In genomic region chr14:98906123-98906995, GRCh38 we compare ENCODE assay signal across 14 cellular contexts.
DNase-seq lines count a peak whose midpoint lies in the region; ATAC-seq and TF ChIP-seq lines count a peak whose summit lies in the region.
"Had no signal": no experiment of that assay in that cellular context is flagged by ENCODE, and none has a peak within 500 bp of the region (broad histone marks: within the 10 kb centered on the region; RNA-seq: fewer than 3 reads in every experiment).

No MANE protein-coding gene starts in this region.

- TF ChIP-seq EP300 in gastroesophageal sphincter (IDR thresholded peaks at IDR 0.05): no peak

- H3K27me3 ChIP-seq in H7 (ENCODE audit: control insufficient read depth, insufficient read depth, low read length) (no peaks in the 10 kb centered on the region), gastroesophageal sphincter (peaks cover 40% of the 10 kb centered on the region)
- no peaks in the 10 kb centered on the region for H3K27me3 ChIP-seq in CD8-positive, alpha-beta memory T cell (ENCODE audit: insufficient read depth, low read length, poor library complexity, severe bottlenecking)

- H3K27ac ChIP-seq in gastroesophageal sphincter (no peak overlapping the region), skin epidermis (peak overlapping the region in 16 of 21 experiments; percentile 1 to 73 (median 51))
- no peak overlapping the region for H3K27ac ChIP-seq in CD8-positive, alpha-beta memory T cell (ENCODE audit: low read depth, low read length)

- no peak for TF ChIP-seq POLR2A in gastroesophageal sphincter (IDR thresholded peaks at IDR 0.05)

- 19 to 36% methylated on average over 10 to 15 of the region's 17 CpGs for WGBS in gastroesophageal sphincter (ENCODE audit: low coverage in 1 of 2), 2 donors

- POLR2A ChIA-PET in T-cell (lab: Charles Lee): no interaction called here
- POLR2A ChIA-PET in CD8-positive, alpha-beta memory T cell (lab: Charles Lee): no interaction called here

- peaks cover 0 to 13% (median 0%) of the 10 kb centered on the region in 3 donors for H3K4me1 ChIP-seq in gastroesophageal sphincter
- H3K4me1 ChIP-seq in CD8-positive, alpha-beta memory T cell (ENCODE audit: insufficient read depth, low read length): no peaks in the 10 kb centered on the region

- no peak overlapping the region for H3K27ac Mint-ChIP-seq in T-cell
- H3K27ac Mint-ChIP-seq in CD8-positive, alpha-beta memory T cell: no peak overlapping the region
- H3K27ac Mint-ChIP-seq: activated CD4-positive, alpha-beta T cell treated with anti-CD3 and anti-CD28 coated beads, Interleukin-2, amount 10 ng/mL, durations not matched to agents 24 days and 14 days; naive B cell had no signal

- no peaks in the 10 kb centered on the region for H3K9me3 Mint-ChIP-seq in T-cell
- H3K9me3 Mint-ChIP-seq in CD8-positive, alpha-beta memory T cell: no peaks in the 10 kb centered on the region

- CTCF ChIA-PET in T-cell (lab: Charles Lee): no interaction called here
- CTCF ChIA-PET in CD8-positive, alpha-beta memory T cell (lab: Charles Lee): no interaction called here

- H3K4me1 Mint-ChIP-seq in T-cell: peaks cover 4 to 16% (median 5%) of the 10 kb centered on the region in 3 donors
- peaks cover 0 to 5% (median 0%) of the 10 kb centered on the region in 3 donors for H3K4me1 Mint-ChIP-seq in CD8-positive, alpha-beta memory T cell
- H3K4me1 Mint-ChIP-seq: naive B cell had no signal

- no peaks in the 10 kb centered on the region for H3K36me3 Mint-ChIP-seq in T-cell
- peaks cover 0 to 2% (median 0%) of the 10 kb centered on the region in 3 donors for H3K36me3 Mint-ChIP-seq in CD8-positive, alpha-beta memory T cell
- H3K36me3 Mint-ChIP-seq: naive B cell had no signal

- no peak for TF ChIP-seq CTCF in gastroesophageal sphincter (IDR thresholded peaks at IDR 0.05)

- H3K4me3 Mint-ChIP-seq in T-cell: no peak overlapping the region
- no peak overlapping the region for H3K4me3 Mint-ChIP-seq in CD8-positive, alpha-beta memory T cell
- H3K4me3 Mint-ChIP-seq: activated CD4-positive, alpha-beta T cell treated with anti-CD3 and anti-CD28 coated beads, Interleukin-2, amount 10 ng/mL, durations not matched to agents 24 days and 14 days; naive B cell had no signal

- no peaks in the 10 kb centered on the region for H3K9me3 ChIP-seq in gastroesophageal sphincter
- H3K9me3 ChIP-seq in CD8-positive, alpha-beta memory T cell (ENCODE audit: low read length): no peaks in the 10 kb centered on the region

- H3K4me3 ChIP-seq in H7 (ENCODE audit: insufficient read depth, low read depth, low read length) (no peak overlapping the region), gastroesophageal sphincter (no peak overlapping the region), skin epidermis (no peak overlapping the region)
- H3K4me3 ChIP-seq in CD8-positive, alpha-beta memory T cell (ENCODE audit: low read length): no peak overlapping the region

- H3K36me3 ChIP-seq in H7 (replicated peaks; ENCODE audit: control insufficient read depth, insufficient read depth, low read length): no peaks in the 10 kb centered on the region
- no peaks in the 10 kb centered on the region for H3K36me3 ChIP-seq in gastroesophageal sphincter
- H3K36me3 ChIP-seq in CD8-positive, alpha-beta memory T cell (ENCODE audit: insufficient read depth, low read length): no peaks in the 10 kb centered on the region

- no peaks in the 10 kb centered on the region for H3K27me3 Mint-ChIP-seq in T-cell
- peaks cover 0 to 7% of the 10 kb centered on the region in 2 donors for H3K27me3 Mint-ChIP-seq in CD8-positive, alpha-beta memory T cell
- H3K27me3 Mint-ChIP-seq: naive B cell had no signal

- peak; percentile 59 for DNase-seq in H7
- DNase-seq in RPMI7951 (ENCODE audit: low read depth): peak; percentile 96
- no peak for DNase-seq in T-cell
- DNase-seq in superior temporal gyrus (ENCODE audit: extremely low spot score): no peak
- DNase-seq in CD8-positive, alpha-beta memory T cell: no peak
- DNase-seq: activated CD4-positive, alpha-beta T cell treated with anti-CD3 and anti-CD28 coated beads, Interleukin-2, amount 10 ng/mL, durations not matched to agents 24 days and 14 days; activated naive CD4-positive, alpha-beta T cell; naive B cell; NCI-H2081 treated with DMSO at 0.1 percent for 48 hours; Right ventricle myocardium superior; stimulated activated CD4-positive, alpha-beta T cell treated with anti-CD3 and anti-CD28 coated beads, Interleukin-15, amount 100 ng/mL, for 24 hours had no signal

- peak; percentile 35 for ATAC-seq in gastroesophageal sphincter
- ATAC-seq in T-cell (replicated peaks in 1 of 4): no peak
- ATAC-seq in GM19463 (IDR thresholded peaks at IDR 0.05; ENCODE audit: unreplicated experiment): no peak

Comparison
In these comparisons a context has a peak if more than half of its experiments do, and no peak if none do; other contexts are left out.
1. DNase-seq: peak in H7 (single experiment) and RPMI7951 (single experiment); none in T-cell (0 of 34), superior temporal gyrus (single experiment) and CD8-positive, alpha-beta memory T cell (0 of 5).
2. H3K27ac ChIP-seq: peak in skin epidermis (16 of 21); none in gastroesophageal sphincter (0 of 4) and CD8-positive, alpha-beta memory T cell (single experiment).